ENCODE assay signal across 8 cellular contexts in genomic region chr19:10835089-10835753, GRCh38. TPM values are rescaled to one million over a fixed set of nuclear protein-coding genes. Genes with fewer than 3 reads are reported as not detected.
DNase-seq lines count a peak whose midpoint lies in the region; ATAC-seq, FAIRE-seq and TF ChIP-seq lines count a peak whose summit lies in the region.

No MANE protein-coding gene starts in this region.

- no peak for ATAC-seq in GM18909 (IDR thresholded peaks at IDR 0.05; ENCODE audit: poor library complexity, unreplicated experiment)

- peaks cover 18% of the 10 kb centered on the region for H3K4me1 ChIP-seq in mononuclear cell (ENCODE audit: insufficient read depth, low read length)

- DNase-seq in D721Med (ENCODE audit: insufficient read length, low spot score) (peak; percentile 97), LNCaP clone FGC (ENCODE audit: low read depth) (peak; percentile 99), coronary artery (ENCODE audit: low spot score) (no peak), NCI-H2171 treated with DMSO at 0.1 percent for 48 hours (lab: John Stamatoyannopoulos, UW) (no peak), DMS 273 (lab: John Stamatoyannopoulos, UW; ENCODE audit: unreplicated experiment) (no peak), ureter (ENCODE audit: low spot score) (no peak)

- peak overlapping the region; percentile 86 for H3K4me3 ChIP-seq in LNCaP clone FGC (ENCODE audit: low read depth, low read length)
- H3K4me3 ChIP-seq in coronary artery, result peak overlapping the region; percentile 92
- peak overlapping the region; percentile 93 for H3K4me3 ChIP-seq in mononuclear cell (ENCODE audit: low read length)

- FAIRE-seq in D721Med (lab: Jason Lieb, UNC), result no peak

- no peaks in the 10 kb centered on the region for H3K27me3 ChIP-seq in mononuclear cell (ENCODE audit: insufficient read depth, low read length)

- TF ChIP-seq CTCF in D721Med (IDR thresholded peaks at IDR 0.05; ENCODE audit: insufficient read depth, missing control alignments) (no peak), LNCaP clone FGC (IDR thresholded peaks at IDR 0.05; ENCODE audit: control insufficient read depth, extremely low read depth, insufficient read depth) (no peak), coronary artery (IDR thresholded peaks at IDR 0.05) (no peak)

- peak overlapping the region; percentile 96 to 100 for H3K27ac ChIP-seq in coronary artery

- no peaks in the 10 kb centered on the region for H3K9me3 ChIP-seq in mononuclear cell (ENCODE audit: low read depth, low read length)

RNA-seq across cellular contexts. Expression of gene TMED1, which starts 0.8 kb away (rescaled TPM):
- total RNA-seq in mononuclear cell (11.4 TPM), ureter (13.3 TPM)

RNA-seq across cellular contexts. Expression of gene C19orf38, which starts 13.0 kb away (rescaled TPM):
- total RNA-seq in mononuclear cell (71.8 TPM), ureter (0.99 TPM)

RNA-seq across cellular contexts. Expression of gene CARM1, which starts 36.1 kb away (rescaled TPM):
- total RNA-seq in mononuclear cell, result 9.0 TPM
- total RNA-seq in ureter, result 41.2 TPM

Comparison
In these comparisons a context has a peak if more than half of its experiments do, and no peak if none do; other contexts are left out.
1. DNase-seq: peak in D721Med (single experiment) and LNCaP clone FGC (single experiment); none in coronary artery (single experiment), NCI-H2171 treated with DMSO at 0.1 percent for 48 hours (single experiment), DMS 273 (single experiment) and ureter (single experiment).
2. RNA of gene C19orf38, which starts 13.0 kb away (total RNA-seq): 71.8 TPM in mononuclear cell (single experiment); 0.99 TPM in ureter (single experiment); every median in the first group is over 10 times any median in the second.
3. Peak in every context shown above with its lines, with median percentiles within 50 percentile points of each other: H3K4me3 ChIP-seq.